Comparison of ENCODE assay signal across 11 cellular contexts in genomic region chr14:61566537-61567225, GRCh38.
DNase-seq lines count a peak whose midpoint lies in the region; FAIRE-seq and TF ChIP-seq lines count a peak whose summit lies in the region.
"Had no signal": no experiment of that assay in that cellular context is flagged by ENCODE, and none has a peak within 500 bp of the region (broad histone marks: within the 10 kb centered on the region; RNA-seq: fewer than 3 reads in every experiment).

No MANE protein-coding gene starts in this region.

- H3K9me3 ChIP-seq in OCI-LY1 (ENCODE audit: low read length) (no peaks in the 10 kb centered on the region), endothelial cell of umbilical vein (replicated peaks; ENCODE audit: control insufficient read depth, insufficient read depth, low read length) (no peaks in the 10 kb centered on the region), parathyroid adenoma (ENCODE audit: control insufficient read depth, low read length) (no peaks in the 10 kb centered on the region)

- peaks cover 31% of the 10 kb centered on the region for H3K36me3 Mint-ChIP-seq in Calu3 (ENCODE audit: insufficient read depth, unreplicated experiment)

- intact Hi-C loops in Calu3 (cut with micrococcal nuclease; ENCODE audit: unreplicated experiment), result loop anchor here (10.0 kb wide), 1 partner anchor 268 kb away; no protein-coding TSS in a partner anchor
- intact Hi-C loops in endothelial cell of umbilical vein (cut with micrococcal nuclease), result no loop called here

- peaks cover 54% of the 10 kb centered on the region for H3K4me1 ChIP-seq in OCI-LY1 (ENCODE audit: insufficient read depth, low read length, severe bottlenecking)
- peaks cover 56% of the 10 kb centered on the region for H3K4me1 ChIP-seq in endothelial cell of umbilical vein (ENCODE audit: control insufficient read depth, extremely low read depth, insufficient read depth, low read length)
- peaks cover 46% of the 10 kb centered on the region for H3K4me1 ChIP-seq in parathyroid adenoma

- CTCF ChIA-PET in Calu3 (lab: Charles Lee) (interaction anchor here (0.7 to 1.0 kb wide), 2 partner anchors 10 to 42 kb away, joined by 3 to 4 read pairs; no protein-coding TSS in a partner anchor), endothelial cell of umbilical vein (lab: Charles Lee) (interaction anchor here (1.2 to 1.7 kb wide), 3 partner anchors 19 to 66 kb away, joined by 4 to 7 read pairs (median 6); no protein-coding TSS in a partner anchor)

- no peak for FAIRE-seq in endothelial cell of umbilical vein (lab: Jason Lieb, UNC)

- dilution Hi-C loops in endothelial cell of umbilical vein (cut with MboI; ENCODE audit: extremely low pct_ligation_motif_present, low sequenced_read_pairs), result no loop called here

- H3K27ac ChIP-seq in OCI-LY1 (ENCODE audit: low read depth, low read length, poor library complexity, severe bottlenecking) (peak overlapping the region; percentile 92), endothelial cell of umbilical vein (ENCODE audit: insufficient read depth, low read depth, low read length) (peak overlapping the region; percentile 2), parathyroid adenoma (peak overlapping the region; percentile 15)

- TF ChIP-seq POLR2A in endothelial cell of umbilical vein (IDR thresholded peaks at IDR 0.05; ENCODE audit: low read depth, low read length), result no peak

- BruUV-seq in Calu3 (replicated peaks; lab: Mats Ljungman, UMichigan) (no TSS peak), endothelial cell of umbilical vein (replicated peaks; lab: Mats Ljungman, UMichigan) (no TSS peak)

- H3K4me3 ChIP-seq in OCI-LY1 (ENCODE audit: low read depth, low read length, poor library complexity, severe bottlenecking) (no peak overlapping the region), endothelial cell of umbilical vein (replicated peaks in 1 of 3; ENCODE audit: insufficient read depth in 1 of 3, low read depth in 1 of 3, low read length in 3 of 3) (no peak overlapping the region), parathyroid adenoma (ENCODE audit: low read depth, low read length) (no peak overlapping the region)
- H3K4me3 ChIP-seq: lung had no signal

- H4K20me1 ChIP-seq in OCI-LY1 (ENCODE audit: insufficient read depth, low read length) (no peaks in the 10 kb centered on the region), endothelial cell of umbilical vein (replicated peaks; ENCODE audit: control insufficient read depth, extremely low read depth, insufficient read depth, low read length) (no peaks in the 10 kb centered on the region)

- no peaks in the 10 kb centered on the region for H3K27me3 Mint-ChIP-seq in Calu3 (ENCODE audit: unreplicated experiment)

- no peak overlapping the region for H3K4me3 Mint-ChIP-seq in Calu3 (ENCODE audit: low read depth, unreplicated experiment)

- H3K9ac ChIP-seq in OCI-LY1 (ENCODE audit: low read length), result no peak overlapping the region
- no peak overlapping the region for H3K9ac ChIP-seq in endothelial cell of umbilical vein (replicated peaks; ENCODE audit: extremely low read depth, insufficient read depth, low read length)
- H3K9ac ChIP-seq in parathyroid adenoma, result no peak overlapping the region

- H3K9me3 Mint-ChIP-seq in Calu3 (ENCODE audit: low read depth, unreplicated experiment), result no peaks in the 10 kb centered on the region

- H3K9me2 ChIP-seq in OCI-LY1 (ENCODE audit: low read depth, low read length), result no peaks in the 10 kb centered on the region

- POLR2A ChIA-PET in endothelial cell of umbilical vein (lab: Charles Lee), result interaction anchor here (1.1 kb wide), 1 partner anchor 43 kb away, joined by 3 read pairs; no protein-coding TSS in a partner anchor

- H2AFZ ChIP-seq in OCI-LY1 (ENCODE audit: low read length), result no peak overlapping the region
- H2AFZ ChIP-seq in endothelial cell of umbilical vein (ENCODE audit: low read depth, low read length), result no peak overlapping the region
- peak overlapping the region; percentile 56 for H2AFZ ChIP-seq in parathyroid adenoma

- no peaks in the 10 kb centered on the region for H3K9me1 ChIP-seq in endothelial cell of umbilical vein (replicated peaks; ENCODE audit: control insufficient read depth, extremely low read depth, insufficient read depth, low read length)

- H3K27ac Mint-ChIP-seq in Calu3 (ENCODE audit: unreplicated experiment), result peak overlapping the region; percentile 61

- H3K79me2 ChIP-seq in OCI-LY1 (ENCODE audit: insufficient read depth, low read length), result no peaks in the 10 kb centered on the region
- no peaks in the 10 kb centered on the region for H3K79me2 ChIP-seq in endothelial cell of umbilical vein (ENCODE audit: control insufficient read depth, insufficient read depth, low read length)
- H3K79me2 ChIP-seq in parathyroid adenoma, result no peaks in the 10 kb centered on the region

- H3K36me3 ChIP-seq in OCI-LY1 (ENCODE audit: insufficient read depth, low read length), result no peaks in the 10 kb centered on the region
- H3K36me3 ChIP-seq in endothelial cell of umbilical vein (ENCODE audit: control insufficient read depth in 2 of 2, extremely low read depth in 1 of 2, insufficient read depth in 2 of 2, low read length in 2 of 2), result no peaks in the 10 kb centered on the region
- H3K36me3 ChIP-seq in parathyroid adenoma (ENCODE audit: control insufficient read depth, insufficient read depth, low read length), result no peaks in the 10 kb centered on the region

- peaks cover 81% of the 10 kb centered on the region for H3K4me1 Mint-ChIP-seq in Calu3 (ENCODE audit: low read depth, unreplicated experiment)

- H3F3A ChIP-seq in OCI-LY1 (ENCODE audit: insufficient read depth, low read length), result no peaks in the 10 kb centered on the region

- DNase-seq in Calu3 (no peak), endothelial cell of umbilical vein (ENCODE audit: low read depth, low spot score) (peak; percentile 38), foreskin melanocyte (no peak), HUDEP-2 (lab: John Stamatoyannopoulos, UW; ENCODE audit: unreplicated experiment in 76 of 76) (no peak), SHP77 (lab: John Stamatoyannopoulos, UW) (no peak)
- no peak for DNase-seq in activated CD4-positive, alpha-beta T cell treated with anti-CD3 and anti-CD28 coated beads for 1 hour
- DNase-seq: amygdala, NCI-H1092 treated with DMSO at 0.1 percent for 48 hours had no signal

- TF ChIP-seq CTCF in Calu3 (IDR thresholded peaks at IDR 0.05; ENCODE audit: unreplicated experiment), result no peak
- TF ChIP-seq CTCF in OCI-LY1 (IDR thresholded peaks at IDR 0.05; ENCODE audit: low read length), result no peak
- no peak for TF ChIP-seq CTCF in endothelial cell of umbilical vein (IDR thresholded peaks at IDR 0.05; ENCODE audit: extremely low read depth in 1 of 2, insufficient read depth in 1 of 2, low read depth in 1 of 2, low read length in 2 of 2)
- no peak for TF ChIP-seq CTCF in parathyroid adenoma (IDR thresholded peaks at IDR 0.05)

- H3K27me3 ChIP-seq in OCI-LY1 (ENCODE audit: insufficient read depth, low read length), result no peaks in the 10 kb centered on the region
- no peaks in the 10 kb centered on the region for H3K27me3 ChIP-seq in endothelial cell of umbilical vein (ENCODE audit: control insufficient read depth in 2 of 2, insufficient read depth in 2 of 2, low read length in 2 of 2)
- no peaks in the 10 kb centered on the region for H3K27me3 ChIP-seq in parathyroid adenoma (ENCODE audit: control insufficient read depth, insufficient read depth, low read length)

- H3K4me2 ChIP-seq in OCI-LY1 (ENCODE audit: low read length) (no peak overlapping the region), endothelial cell of umbilical vein (ENCODE audit: insufficient read depth, low read length) (no peak overlapping the region), parathyroid adenoma (ENCODE audit: low read length) (peak overlapping the region; percentile 37)

TF ChIP-seq in endothelial cell of umbilical vein, 7 proteins besides CTCF, POLR2A, EP300 and RAD21:
- TF ChIP-seq FOS (IDR thresholded peaks at IDR 0.05; ENCODE audit: borderline replicate concordance, insufficient read depth, low read length), result peak; percentile 28
- no peak for TF ChIP-seq JUN (IDR thresholded peaks at IDR 0.05; ENCODE audit: borderline replicate concordance, insufficient read depth, insufficient read length, low read depth)
- TF ChIP-seq GATA2 (IDR thresholded peaks at IDR 0.05; ENCODE audit: insufficient read depth, insufficient read length, low read depth, low read length), result no peak
TF ChIP-seq in endothelial cell of umbilical vein: peak in this region for 1.

Comparison
In these comparisons a context has a peak if more than half of its experiments do, and no peak if none do; other contexts are left out.
1. H3K27ac ChIP-seq: peak in every context shown above with its lines; median percentile 92 in OCI-LY1; 15 in parathyroid adenoma; 2 in endothelial cell of umbilical vein.